1 cellular context compared by ENCODE assay signal in genomic region chr20:45034436-45034835, GRCh38.
TF ChIP-seq lines count a peak whose summit lies in the region.

No MANE protein-coding gene starts in this region.

TF ChIP-seq in HEK293, 187 proteins besides CTCF, POLR2A, EP300 and RAD21 (continued from another document):
- TF ChIP-seq, protein P1, sequence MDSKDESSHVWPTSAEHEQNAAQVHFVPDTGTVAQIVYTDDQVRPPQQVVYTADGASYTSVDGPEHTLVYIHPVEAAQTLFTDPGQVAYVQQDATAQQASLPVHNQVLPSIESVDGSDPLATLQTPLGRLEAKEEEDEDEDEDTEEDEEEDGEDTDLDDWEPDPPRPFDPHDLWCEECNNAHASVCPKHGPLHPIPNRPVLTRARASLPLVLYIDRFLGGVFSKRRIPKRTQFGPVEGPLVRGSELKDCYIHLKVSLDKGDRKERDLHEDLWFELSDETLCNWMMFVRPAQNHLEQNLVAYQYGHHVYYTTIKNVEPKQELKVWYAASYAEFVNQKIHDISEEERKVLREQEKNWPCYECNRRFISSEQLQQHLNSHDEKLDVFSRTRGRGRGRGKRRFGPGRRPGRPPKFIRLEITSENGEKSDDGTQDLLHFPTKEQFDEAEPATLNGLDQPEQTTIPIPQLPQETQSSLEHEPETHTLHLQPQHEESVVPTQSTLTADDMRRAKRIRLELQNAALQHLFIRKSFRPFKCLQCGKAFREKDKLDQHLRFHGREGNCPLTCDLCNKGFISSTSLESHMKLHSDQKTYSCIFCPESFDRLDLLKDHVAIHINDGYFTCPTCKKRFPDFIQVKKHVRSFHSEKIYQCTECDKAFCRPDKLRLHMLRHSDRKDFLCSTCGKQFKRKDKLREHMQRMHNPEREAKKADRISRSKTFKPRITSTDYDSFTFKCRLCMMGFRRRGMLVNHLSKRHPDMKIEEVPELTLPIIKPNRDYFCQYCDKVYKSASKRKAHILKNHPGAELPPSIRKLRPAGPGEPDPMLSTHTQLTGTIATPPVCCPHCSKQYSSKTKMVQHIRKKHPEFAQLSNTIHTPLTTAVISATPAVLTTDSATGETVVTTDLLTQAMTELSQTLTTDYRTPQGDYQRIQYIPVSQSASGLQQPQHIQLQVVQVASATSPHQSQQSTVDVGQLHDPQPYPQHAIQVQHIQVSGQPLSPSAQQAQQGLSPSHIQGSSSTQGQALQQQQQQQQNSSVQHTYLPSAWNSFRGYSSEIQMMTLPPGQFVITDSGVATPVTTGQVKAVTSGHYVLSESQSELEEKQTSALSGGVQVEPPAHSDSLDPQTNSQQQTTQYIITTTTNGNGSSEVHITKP (tag by site-specific recombination; IDR thresholded peaks at IDR 0.05) = 0 out of 2 replicates have a peak, but pooled peaks have one; percentile 35
